In genomic region chr12:4649358-4649661, GRCh38 we compare ENCODE assay signal across 8 cellular contexts. TPM values are rescaled to one million over a fixed set of nuclear protein-coding genes. Genes with fewer than 3 reads are reported as not detected.
DNase-seq lines count a peak whose midpoint lies in the region; ATAC-seq, FAIRE-seq and TF ChIP-seq lines count a peak whose summit lies in the region.

No MANE protein-coding gene starts in this region.

- H3K9ac ChIP-seq in astrocyte (ENCODE audit: low read length) (peak overlapping the region; percentile 96), liver (ENCODE audit: low read depth in 1 of 2, low read length in 2 of 2) (peak overlapping the region; percentile 90 to 97)

- ATAC-seq in HG02759 (IDR thresholded peaks at IDR 0.05; ENCODE audit: unreplicated experiment): no peak

- H3K9me3 ChIP-seq in astrocyte (ENCODE audit: insufficient read depth, low read depth, low read length): no peaks in the 10 kb centered on the region
- H3K9me3 ChIP-seq in liver (ENCODE audit: control insufficient read depth in 4 of 4, low read length in 3 of 4): no peaks in the 10 kb centered on the region
- H3K9me3 ChIP-seq in thyroid gland: no peaks in the 10 kb centered on the region

- H3K36me3 Mint-ChIP-seq in activated CD4-positive, alpha-beta T cell treated with anti-CD3 and anti-CD28 coated beads, Interleukin-2, amount 10 ng/mL, durations not matched to agents 24 days and 14 days (ENCODE audit: low read depth): peaks cover 6% of the 10 kb centered on the region
- no peaks in the 10 kb centered on the region for H3K36me3 Mint-ChIP-seq in astrocyte (ENCODE audit: low read depth, unreplicated experiment)

- no peaks in the 10 kb centered on the region for H3K9me3 Mint-ChIP-seq in activated CD4-positive, alpha-beta T cell treated with anti-CD3 and anti-CD28 coated beads, Interleukin-2, amount 10 ng/mL, durations not matched to agents 24 days and 14 days
- no peaks in the 10 kb centered on the region for H3K9me3 Mint-ChIP-seq in astrocyte (ENCODE audit: unreplicated experiment)

- peak overlapping the region; percentile 98 for H3K4me2 ChIP-seq in astrocyte (ENCODE audit: low read length)

- no peak for DNase-seq in activated CD4-positive, alpha-beta T cell treated with anti-CD3 and anti-CD28 coated beads, Interleukin-2, amount 10 ng/mL, durations not matched to agents 24 days and 14 days
- no peak for DNase-seq in activated CD4-positive, alpha-beta T cell treated with anti-CD3 and anti-CD28 coated beads, Interleukin-2, amount 50 U/mL, for 1 hour
- no peak for DNase-seq in astrocyte (ENCODE audit: low read depth)
- no peak for DNase-seq in thyroid gland
- no peak for DNase-seq in AML-193 (lab: John Stamatoyannopoulos, UW)
- no peak for DNase-seq in hippocampal formation (lab: John Stamatoyannopoulos, UW)

- intact Hi-C loops in activated CD4-positive, alpha-beta T cell treated with anti-CD3 and anti-CD28 coated beads, Interleukin-2, amount 10 ng/mL, durations not matched to agents 24 days and 14 days (cut with micrococcal nuclease): loop anchor here (1.0 to 2.0 kb wide), 3 partner anchors 111 to 897 kb away; partner anchors contain the start of genes CRACR2A, RAD51AP1 and TIGAR
- intact Hi-C loops in thyroid gland (cut with DNase I): no loop called here

- TF ChIP-seq RAD21 in liver (IDR thresholded peaks at IDR 0.05): no peak

- H3K4me1 ChIP-seq in astrocyte (ENCODE audit: insufficient read depth, low read length) (peaks cover 12% of the 10 kb centered on the region), liver (ENCODE audit: control insufficient read depth in 4 of 4, insufficient read depth in 4 of 4, low read length in 3 of 4) (peaks cover 0 to 24% (median 22%) of the 10 kb centered on the region in 4 donors), thyroid gland (peaks cover 13 to 17% of the 10 kb centered on the region in 2 donors)

- H2AFZ ChIP-seq in astrocyte (ENCODE audit: low read depth, low read length): peak overlapping the region; percentile 89

- peaks cover 2% of the 10 kb centered on the region for H3K27me3 Mint-ChIP-seq in activated CD4-positive, alpha-beta T cell treated with anti-CD3 and anti-CD28 coated beads, Interleukin-2, amount 10 ng/mL, durations not matched to agents 24 days and 14 days
- H3K27me3 Mint-ChIP-seq in astrocyte (ENCODE audit: low read depth, unreplicated experiment): no peaks in the 10 kb centered on the region

- H3K36me3 ChIP-seq in astrocyte (ENCODE audit: insufficient read depth, low read length) (no peaks in the 10 kb centered on the region), liver (ENCODE audit: control insufficient read depth in 4 of 4, insufficient read depth in 3 of 4, low read depth in 1 of 4, low read length in 3 of 4) (peaks cover 0 to 2% (median 0%) of the 10 kb centered on the region in 4 donors), thyroid gland (peaks cover 0 to 2% of the 10 kb centered on the region in 2 donors)

- H3K27ac Mint-ChIP-seq in activated CD4-positive, alpha-beta T cell treated with anti-CD3 and anti-CD28 coated beads, Interleukin-2, amount 10 ng/mL, durations not matched to agents 24 days and 14 days: peak overlapping the region; percentile 96
- H3K27ac Mint-ChIP-seq in astrocyte (ENCODE audit: unreplicated experiment): peak overlapping the region; percentile 91

- H3K79me2 ChIP-seq in astrocyte (ENCODE audit: insufficient read depth, low read length): peaks cover 59% of the 10 kb centered on the region

- under 1% methylated on average over 6 of the region's 6 CpGs for WGBS in liver
- WGBS in thyroid gland, 2 donors: 0% methylated on average over 6 of the region's 6 CpGs

- peak overlapping the region; percentile 98 for H3K4me3 Mint-ChIP-seq in activated CD4-positive, alpha-beta T cell treated with anti-CD3 and anti-CD28 coated beads, Interleukin-2, amount 10 ng/mL, durations not matched to agents 24 days and 14 days
- H3K4me3 Mint-ChIP-seq in astrocyte (ENCODE audit: unreplicated experiment): peak overlapping the region; percentile 98

- H3K4me3 ChIP-seq in astrocyte (ENCODE audit: insufficient read depth, low read depth, low read length): peak overlapping the region; percentile 93
- peak overlapping the region; percentile 79 to 99 (median 94) for H3K4me3 ChIP-seq in liver (ENCODE audit: low read depth in 1 of 3, low read length in 3 of 3)
- H3K4me3 ChIP-seq in thyroid gland (replicated peaks in 1 of 3): peak overlapping the region; percentile 13 to 63 (median 50)

- TF ChIP-seq POLR2A in thyroid gland (IDR thresholded peaks at IDR 0.05): no peak

- H4K20me1 ChIP-seq in astrocyte (ENCODE audit: insufficient read depth, low read length): peaks cover 20% of the 10 kb centered on the region

- H3K27ac ChIP-seq in astrocyte (ENCODE audit: low read depth, low read length) (peak overlapping the region; percentile 83), liver (ENCODE audit: low read depth in 1 of 2, low read length in 2 of 2) (peak overlapping the region; percentile 76 to 80), thyroid gland (peak overlapping the region; percentile 42 to 92 (median 82))

- H3K4me1 Mint-ChIP-seq in activated CD4-positive, alpha-beta T cell treated with anti-CD3 and anti-CD28 coated beads, Interleukin-2, amount 10 ng/mL, durations not matched to agents 24 days and 14 days: peaks cover 36% of the 10 kb centered on the region
- H3K4me1 Mint-ChIP-seq in astrocyte (ENCODE audit: low read depth, unreplicated experiment): peaks cover 11% of the 10 kb centered on the region

- no peak for FAIRE-seq in astrocyte (lab: Jason Lieb, UNC)

- H3K27me3 ChIP-seq in astrocyte (ENCODE audit: insufficient read depth, low read length) (no peaks in the 10 kb centered on the region), liver (ENCODE audit: control insufficient read depth in 4 of 4, insufficient read depth in 4 of 4, low read length in 3 of 4) (no peaks in the 10 kb centered on the region), thyroid gland (no peaks in the 10 kb centered on the region)

- TF ChIP-seq CTCF in astrocyte (IDR thresholded peaks at IDR 0.05; ENCODE audit: insufficient read depth, low read depth, low read length) (no peak), liver (IDR thresholded peaks at IDR 0.05; ENCODE audit: low read depth, low read length, missing input control) (no peak), thyroid gland (IDR thresholded peaks at IDR 0.05) (no peak)

TF ChIP-seq in liver, 16 proteins besides CTCF, POLR2A, EP300 and RAD21 (continues in another document):
- no peak for TF ChIP-seq ZBTB33 (IDR thresholded peaks at IDR 0.05)
- TF ChIP-seq NR2F2 (IDR thresholded peaks at IDR 0.05): no peak
- no peak for TF ChIP-seq EGR1 (IDR thresholded peaks at IDR 0.05; ENCODE audit: low read depth in 2 of 2)
- TF ChIP-seq FOXA2 (IDR thresholded peaks at IDR 0.05): no peak
- no peak for TF ChIP-seq ATF3 (IDR thresholded peaks at IDR 0.05)
- no peak for TF ChIP-seq MAX (IDR thresholded peaks at IDR 0.05)
- TF ChIP-seq RXRA (IDR thresholded peaks at IDR 0.05): no peak
- no peak for TF ChIP-seq FOXA1 (IDR thresholded peaks at IDR 0.05)
- TF ChIP-seq TAF1 (conservative IDR thresholded peaks at IDR 0.05): no peak
- no peak for TF ChIP-seq SP1 (IDR thresholded peaks at IDR 0.05)

RNA-seq across cellular contexts. Expression of gene NDUFA9, which starts 0.4 kb away (rescaled TPM):
- total RNA-seq in activated CD4-positive, alpha-beta T cell treated with anti-CD3 and anti-CD28 coated beads, Interleukin-2, amount 10 ng/mL, durations not matched to agents 24 days and 14 days: 130 and 139 TPM in 2 replicates
- 97.8 and 101 TPM in 2 replicates for total RNA-seq in astrocyte
- total RNA-seq in liver: 10 to 100 TPM; 21.4 to 55.6 TPM
- polyA plus RNA-seq in liver: 100 to 1,000 TPM in 1 of 2 donors, 10 to 100 TPM in 1; 57.7 to 132 TPM
- total RNA-seq in thyroid gland: 10 to 100 TPM; 36.1 to 73.4 (median 52.2) TPM

RNA-seq across cellular contexts. Expression of gene AKAP3, which starts 0.5 kb away (rescaled TPM):
- 0.42 and 1.1 TPM in 2 replicates for total RNA-seq in activated CD4-positive, alpha-beta T cell treated with anti-CD3 and anti-CD28 coated beads, Interleukin-2, amount 10 ng/mL, durations not matched to agents 24 days and 14 days
- total RNA-seq in astrocyte (0.94 and 1.4 TPM in 2 replicates), liver (1 to 10 TPM; 1.6 to 2.0 TPM), thyroid gland (1 to 10 TPM; 2.0 to 7.7 (median 3.0) TPM)
- under 1 TPM; 0.21 to 0.51 TPM for polyA plus RNA-seq in liver
